In genomic region chrX:41086627-41086932, GRCh38 we compare ENCODE assay signal across 8 cellular contexts. TPM values are rescaled to one million over a fixed set of nuclear protein-coding genes. Genes with fewer than 3 reads are reported as not detected.
A peak's percentile ranks its signal among the peaks of the same experiment; 100 is the strongest.
DNase-seq lines count a peak whose midpoint lies in the region; ATAC-seq and TF ChIP-seq lines count a peak whose summit lies in the region.

No MANE protein-coding gene starts in this region.

- peaks cover 14% of the 10 kb centered on the region for H3K36me3 Mint-ChIP-seq in T-helper 2 cell treated with Interferon-gamma antibody and Interleukin-4, amounts not matched to agents 5 μg/mL and 100 μg/mL, for 36 hours (ENCODE audit: low read depth)

- no peaks in the 10 kb centered on the region for H3K9me3 Mint-ChIP-seq in T-helper 2 cell treated with Interferon-gamma antibody and Interleukin-4, amounts not matched to agents 5 μg/mL and 100 μg/mL, for 36 hours

- H3K4me3 ChIP-seq in H7 (ENCODE audit: insufficient read depth, low read depth, low read length) (peak overlapping the region; percentile 99), fibroblast of villous mesenchyme (ENCODE audit: low read depth, low read length) (peak overlapping the region; percentile 88), skeletal muscle cell (ENCODE audit: low read depth, low read length) (peak overlapping the region; percentile 76)

- no peak for TF ChIP-seq CTCF in fibroblast of villous mesenchyme (IDR thresholded peaks at IDR 0.05; ENCODE audit: insufficient read depth, low read depth, low read length)

- no peaks in the 10 kb centered on the region for H3K27me3 Mint-ChIP-seq in T-helper 2 cell treated with Interferon-gamma antibody and Interleukin-4, amounts not matched to agents 5 μg/mL and 100 μg/mL, for 36 hours (ENCODE audit: low read depth)

- H3K27ac Mint-ChIP-seq in T-helper 2 cell treated with Interferon-gamma antibody and Interleukin-4, amounts not matched to agents 5 μg/mL and 100 μg/mL, for 36 hours, result peak overlapping the region; percentile 86

- peaks cover 28% of the 10 kb centered on the region for H3K4me1 Mint-ChIP-seq in T-helper 2 cell treated with Interferon-gamma antibody and Interleukin-4, amounts not matched to agents 5 μg/mL and 100 μg/mL, for 36 hours (ENCODE audit: low read depth)

- no peaks in the 10 kb centered on the region for H3K27me3 ChIP-seq in H7 (ENCODE audit: control insufficient read depth, insufficient read depth, low read length)

- no peak for DNase-seq in H7
- no peak for DNase-seq in T-helper 2 cell treated with Interferon-gamma antibody and Interleukin-4, amounts not matched to agents 5 μg/mL and 100 μg/mL, for 36 hours (ENCODE audit: low spot score)
- no peak for DNase-seq in fibroblast of villous mesenchyme (ENCODE audit: low read depth)
- no peak for DNase-seq in skeletal muscle cell (ENCODE audit: low read depth)
- no peak for DNase-seq in NCI-H1048 (lab: John Stamatoyannopoulos, UW)
- DNase-seq in Kasumi-1 (lab: John Stamatoyannopoulos, UW), result no peak
- DNase-seq in HPDE6-E6E7 (ENCODE audit: extremely low spot score), result no peak

- no peak for ATAC-seq in HG02840 (IDR thresholded peaks at IDR 0.05; ENCODE audit: low FRiP score, unreplicated experiment)

- H3K36me3 ChIP-seq in H7 (replicated peaks; ENCODE audit: control insufficient read depth, insufficient read depth, low read length), result peaks cover 1% of the 10 kb centered on the region

- H3K4me3 Mint-ChIP-seq in T-helper 2 cell treated with Interferon-gamma antibody and Interleukin-4, amounts not matched to agents 5 μg/mL and 100 μg/mL, for 36 hours, result peak overlapping the region; percentile 88

RNA-seq across cellular contexts. Expression of gene USP9X, which starts 1.3 kb away (rescaled TPM):
- 123 and 208 TPM in 2 replicates for total RNA-seq in H7 (2014; rRNA removed; shearing (Covaris generic))
- 176 and 180 TPM in 2 replicates for total RNA-seq in fibroblast of villous mesenchyme
